Comparison of ENCODE assay signal across 11 cellular contexts in the genomic region with DNA sequence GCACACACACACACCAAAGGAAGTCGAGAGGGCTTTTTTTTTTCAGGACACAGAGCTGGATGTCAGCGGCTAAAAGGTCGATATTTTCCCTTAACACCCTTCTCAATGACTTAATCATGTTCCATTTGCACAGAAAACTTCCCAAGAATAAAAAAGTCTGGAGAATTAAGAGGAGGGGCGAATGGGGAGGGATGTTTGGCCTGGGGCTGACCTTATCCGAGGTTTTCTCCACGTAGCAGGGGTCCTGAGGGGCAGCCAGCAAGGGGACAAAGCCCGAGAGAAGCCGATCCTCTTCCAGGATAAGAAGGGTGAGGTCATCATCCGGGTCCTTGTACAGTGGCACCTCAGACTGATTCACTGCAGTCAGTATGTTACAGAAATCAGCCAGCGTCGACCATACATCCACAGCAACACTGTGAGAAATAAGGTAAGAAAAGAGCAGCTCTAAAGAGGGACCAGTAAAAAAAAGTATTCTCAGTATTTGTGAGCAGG.
A peak's percentile ranks its signal among the peaks of the same experiment; 100 is the strongest.
DNase-seq lines count a peak whose midpoint lies in the region; ATAC-seq and TF ChIP-seq lines count a peak whose summit lies in the region.
"Had no signal": no experiment of that assay in that cellular context is flagged by ENCODE, and none has a peak within 500 bp of the region (broad histone marks: within the 10 kb centered on the region; RNA-seq: fewer than 3 reads in every experiment).

No MANE protein-coding gene starts in this region.

- H3K4me3 ChIP-seq in coronary artery (peak overlapping the region; percentile 31), lung (no peak overlapping the region), thyroid gland (replicated peaks in 1 of 3) (no peak overlapping the region)
- H3K4me3 ChIP-seq: GM12878 had no signal

- TF ChIP-seq POLR2A in thyroid gland (IDR thresholded peaks at IDR 0.05): no peak

- DNase-seq in M059J (ENCODE audit: low read depth): peak; percentile 78
- no peak for DNase-seq in coronary artery (ENCODE audit: low spot score)
- peak; percentile 54 for DNase-seq in lung (ENCODE audit: low spot score)
- no peak for DNase-seq in thyroid gland
- no peak for DNase-seq in NCI-H1417 (lab: John Stamatoyannopoulos, UW)
- no peak for DNase-seq in left colon
- DNase-seq: activated CD8-positive, alpha-beta T cell treated with anti-CD3 and anti-CD28 coated beads, Interleukin-2, amount 10 ng/mL, durations not matched to agents 7 days and 5 days had no signal

- H3K36me3 ChIP-seq in lung (ENCODE audit: control insufficient read depth in 2 of 2, insufficient read depth in 2 of 2, low read length in 2 of 2): peaks cover 0 to 8% of the 10 kb centered on the region in 2 donors
- H3K36me3 ChIP-seq in thyroid gland: no peaks in the 10 kb centered on the region

- no peaks in the 10 kb centered on the region for H3K9me3 ChIP-seq in lung (ENCODE audit: control insufficient read depth in 2 of 2, insufficient read depth in 1 of 2, low read length in 1 of 2)
- H3K9me3 ChIP-seq in thyroid gland: no peaks in the 10 kb centered on the region

- intact Hi-C loops in thyroid gland (cut with DNase I) (no loop called here), left colon (cut with DNase I, micrococcal nuclease) (no loop called here)

- TF ChIP-seq CTCF in coronary artery (IDR thresholded peaks at IDR 0.05) (no peak), lung (IDR thresholded peaks at IDR 0.05; ENCODE audit: control extremely low read depth, extremely low read depth) (no peak), thyroid gland (IDR thresholded peaks at IDR 0.05) (no peak)

- H3K27me3 ChIP-seq in lung (ENCODE audit: control insufficient read depth, insufficient read depth): no peaks in the 10 kb centered on the region
- no peaks in the 10 kb centered on the region for H3K27me3 ChIP-seq in thyroid gland
- H3K27me3 ChIP-seq: foreskin keratinocyte had no signal

- ATAC-seq in lung (ENCODE audit: insufficient read depth, low FRiP score): no peak
- no peak for ATAC-seq in GM19452 (IDR thresholded peaks at IDR 0.05; ENCODE audit: unreplicated experiment)
- ATAC-seq in GM19035 (IDR thresholded peaks at IDR 0.05; ENCODE audit: unreplicated experiment): no peak
- ATAC-seq in left colon: no peak
- ATAC-seq: activated CD8-positive, alpha-beta T cell treated with anti-CD3 and anti-CD28 coated beads, Interleukin-2, amount 10 ng/mL, durations not matched to agents 7 days and 5 days; foreskin keratinocyte; GM12878 had no signal

- 31 to 68% methylated on average over 11 of the region's 11 CpGs for WGBS in lung, 2 donors
- WGBS in thyroid gland, 2 donors: 25 to 27% methylated on average over 11 of the region's 11 CpGs

- H3K27ac ChIP-seq in coronary artery (peak overlapping the region; percentile 68 to 85), lung (ENCODE audit: low read depth in 1 of 2, low read length in 1 of 2) (peak overlapping the region; percentile 91 to 97), thyroid gland (peak overlapping the region; percentile 74 to 88 (median 85))
- H3K27ac ChIP-seq: foreskin keratinocyte had no signal

- H3K4me1 ChIP-seq in lung (ENCODE audit: control insufficient read depth in 2 of 2, insufficient read depth in 2 of 2, low read length in 2 of 2) (peaks cover 32 to 33% of the 10 kb centered on the region in 2 donors), thyroid gland (peaks cover 54 to 61% of the 10 kb centered on the region in 2 donors)

Comparison
In these comparisons a context has a peak if more than half of its experiments do, and no peak if none do; other contexts are left out.
1. DNase-seq: peak in M059J (single experiment) and lung (single experiment); none in coronary artery (single experiment), thyroid gland (0 of 2), NCI-H1417 (0 of 3) and left colon (0 of 2).
2. Peak in every context shown above with its lines, with median percentiles within 50 percentile points of each other: H3K27ac ChIP-seq.